In genomic region chr1:148371551-148371994, GRCh38 we compare ENCODE assay signal across 8 cellular contexts.
DNase-seq lines count a peak whose midpoint lies in the region; ATAC-seq and TF ChIP-seq lines count a peak whose summit lies in the region.
"Not testable (repeated sequence)": the region's sequence is repeated elsewhere in the genome, so short reads cannot be mapped to it uniquely, and the experiment has no call there.

No MANE protein-coding gene starts in this region.

- H3K36me3 ChIP-seq in gastroesophageal sphincter: not testable (repeated sequence)

- H3K36me3 Mint-ChIP-seq in nephron progenitor cell (ENCODE audit: low read depth): not testable (repeated sequence)

- TF ChIP-seq CTCF in VCaP (conservative IDR thresholded peaks at IDR 0.05) (peak; percentile 85), gastroesophageal sphincter (IDR thresholded peaks at IDR 0.05) (peak; percentile 44 to 92 (median 82)), nephron progenitor cell (IDR thresholded peaks at IDR 0.05) (peak; percentile 67)

- H3K4me1 ChIP-seq in gastroesophageal sphincter: not testable (repeated sequence)

- H3K27ac Mint-ChIP-seq in nephron progenitor cell: not testable (repeated sequence)

- ATAC-seq in HG02678 (IDR thresholded peaks at IDR 0.05; ENCODE audit: unreplicated experiment) (peak; percentile 47), gastroesophageal sphincter (peak; percentile 81)

- H3K9me3 Mint-ChIP-seq in nephron progenitor cell: not testable (repeated sequence)

- peaks cover 28% of the 10 kb centered on the region for H3K27me3 Mint-ChIP-seq in nephron progenitor cell (ENCODE audit: low read depth, poor library complexity)

- 16 to 20% methylated on average over 1 to 3 of the region's 4 CpGs for WGBS in gastroesophageal sphincter (ENCODE audit: low coverage in 1 of 2), 2 donors

- not testable (repeated sequence) for TF ChIP-seq POLR2A in gastroesophageal sphincter (IDR thresholded peaks at IDR 0.05)

- in situ Hi-C loops in Caki2 (cut with HindIII; ENCODE audit: low pct_unique_long_range_greater_than_20kb, low sequenced_read_pairs): not testable (repeated sequence)

- not testable (repeated sequence) for H3K4me3 Mint-ChIP-seq in nephron progenitor cell

- H3K4me3 ChIP-seq in gastroesophageal sphincter: not testable (repeated sequence)

- H3K27me3 ChIP-seq in gastroesophageal sphincter: not testable (repeated sequence)

- peak; percentile 75 for DNase-seq in Caki2 (ENCODE audit: low read depth)
- DNase-seq in NCI-H510A (lab: John Stamatoyannopoulos, UW): peak; percentile 21
- peak; percentile 34 for DNase-seq in amniotic stem cell (lab: John Stamatoyannopoulos, UW)
- DNase-seq in nephron progenitor cell: peak; percentile 55
- DNase-seq in stimulated activated CD8-positive, alpha-beta memory T cell treated with anti-CD3 and anti-CD28 coated beads, Interleukin-4, amount 100 ng/mL, for 48 hours: peak; percentile 74

- H3K4me1 Mint-ChIP-seq in nephron progenitor cell: peaks cover 19% of the 10 kb centered on the region

- not testable (repeated sequence) for H3K9me3 ChIP-seq in gastroesophageal sphincter

- H3K27ac ChIP-seq in VCaP: peak overlapping the region; percentile 61
- H3K27ac ChIP-seq in gastroesophageal sphincter: not testable (repeated sequence)

- TF ChIP-seq EP300 in gastroesophageal sphincter (IDR thresholded peaks at IDR 0.05): not testable (repeated sequence)

Comparison
In these comparisons a context has a peak if more than half of its experiments do, and no peak if none do; other contexts are left out.
1. DNase-seq: peak in every context shown above with its lines; median percentile 75 in Caki2; 74 in stimulated activated CD8-positive, alpha-beta memory T cell treated with anti-CD3 and anti-CD28 coated beads, Interleukin-4, amount 100 ng/mL, for 48 hours; 55 in nephron progenitor cell; 34 in amniotic stem cell; 21 in NCI-H510A.